Comparison of ENCODE assay signal across 29 cellular contexts in genomic region chr1:212990276-212990675, GRCh38.
"Had no signal": no experiment of that assay in that cellular context is flagged by ENCODE, and none has a peak within 500 bp of the region (broad histone marks: within the 10 kb centered on the region; RNA-seq: fewer than 3 reads in every experiment).

No MANE protein-coding gene starts in this region.

- H3K4me3 ChIP-seq: breast epithelium, colonic mucosa, hepatocyte, left ventricle myocardium inferior, lung, spleen, thoracic aorta had no signal

- H3K27me3 ChIP-seq: breast epithelium, colonic mucosa, hepatocyte, spleen had no signal

- H3K27ac ChIP-seq: breast epithelium, colonic mucosa, epithelial cell of prostate, hepatocyte, left ventricle myocardium inferior, spleen, thoracic aorta, WERI-Rb-1 had no signal

- H3K9me3 Mint-ChIP-seq: activated CD4-positive, alpha-beta memory T cell treated with anti-CD3 and anti-CD28 coated beads, Interleukin-2, amount 10 ng/mL, durations not matched to agents 7 days and 5 days; activated CD4-positive, alpha-beta T cell treated with anti-CD3 and anti-CD28 coated beads, Interleukin-2, amount 10 ng/mL, durations not matched to agents 7 days and 5 days; activated naive CD4-positive, alpha-beta T cell treated with anti-CD3 and anti-CD28 coated beads, Interleukin-2, amount 50 U/mL, for 24 hours; activated naive CD8-positive, alpha-beta T cell treated with anti-CD3 and anti-CD28 coated beads, Interleukin-2, amount 50 U/mL, for 24 hours; activated T-cell treated with anti-CD3 and anti-CD28 coated beads, Interleukin-2, amount 50 U/mL, for 4 hours; activated T-helper 2 cell treated with anti-CD3 and anti-CD28 coated beads, Interferon-gamma antibody, Interleukin-2, Interleukin-4, amounts not matched to agents 10 μg/mL and 5 μg/mL and 100 μg/mL, durations not matched to agents 14 hours and 24 hours and 36 hours; natural killer cell treated with Interleukin-12 subunit alpha and Interleukin-12 subunit beta and Interleukin-15 and Interleukin-18, amount 100 ng/mL, for 72 hours had no signal

- H3K36me3 ChIP-seq: breast epithelium, colonic mucosa had no signal

- FAIRE-seq: endometrium, frontal cortex, urothelium cell line had no signal

- H3K9me3 ChIP-seq: breast epithelium, colonic mucosa, left ventricle myocardium inferior, spleen, thoracic aorta had no signal

- ATAC-seq: activated naive CD8-positive, alpha-beta T cell treated with anti-CD3 and anti-CD28 coated beads, Interleukin-2, amount 50 U/mL, for 24 hours; activated T-cell treated with anti-CD3 and anti-CD28 coated beads, Interleukin-2, amount 50 U/mL, for 4 hours; natural killer cell treated with Interleukin-12 subunit alpha and Interleukin-12 subunit beta and Interleukin-15 and Interleukin-18, amount 100 ng/mL, for 72 hours; right cardiac atrium; stimulated activated naive CD8-positive, alpha-beta T cell treated with anti-CD3 and anti-CD28 coated beads, Interleukin-15, Interleukin-2, amounts not matched to agents 100 U/mL and 50 U/mL, for 24 hours had no signal

- H3K4me1 Mint-ChIP-seq: activated CD4-positive, alpha-beta T cell treated with anti-CD3 and anti-CD28 coated beads, Interleukin-2, amount 10 ng/mL, durations not matched to agents 7 days and 5 days; activated naive CD8-positive, alpha-beta T cell treated with anti-CD3 and anti-CD28 coated beads, Interleukin-2, amount 50 U/mL, for 24 hours had no signal

- H3K4me3 Mint-ChIP-seq: activated CD4-positive, alpha-beta memory T cell treated with anti-CD3 and anti-CD28 coated beads, Interleukin-2, amount 10 ng/mL, durations not matched to agents 7 days and 5 days; activated CD4-positive, alpha-beta T cell treated with anti-CD3 and anti-CD28 coated beads, Interleukin-2, amount 10 ng/mL, durations not matched to agents 7 days and 5 days; activated naive CD4-positive, alpha-beta T cell treated with anti-CD3 and anti-CD28 coated beads, Interleukin-2, amount 50 U/mL, for 24 hours; activated naive CD8-positive, alpha-beta T cell treated with anti-CD3 and anti-CD28 coated beads, Interleukin-2, amount 50 U/mL, for 24 hours; activated T-cell treated with anti-CD3 and anti-CD28 coated beads, Interleukin-2, amount 50 U/mL, for 4 hours; natural killer cell treated with Interleukin-12 subunit alpha and Interleukin-12 subunit beta and Interleukin-15 and Interleukin-18, amount 100 ng/mL, for 72 hours had no signal

- H3K27me3 Mint-ChIP-seq: activated CD4-positive, alpha-beta memory T cell treated with anti-CD3 and anti-CD28 coated beads, Interleukin-2, amount 10 ng/mL, durations not matched to agents 7 days and 5 days; activated CD4-positive, alpha-beta T cell treated with anti-CD3 and anti-CD28 coated beads, Interleukin-2, amount 10 ng/mL, durations not matched to agents 7 days and 5 days; activated naive CD4-positive, alpha-beta T cell treated with anti-CD3 and anti-CD28 coated beads, Interleukin-2, amount 50 U/mL, for 24 hours; activated naive CD8-positive, alpha-beta T cell treated with anti-CD3 and anti-CD28 coated beads, Interleukin-2, amount 50 U/mL, for 24 hours; natural killer cell treated with Interleukin-12 subunit alpha and Interleukin-12 subunit beta and Interleukin-15 and Interleukin-18, amount 100 ng/mL, for 72 hours had no signal

- DNase-seq: activated CD4-positive, alpha-beta memory T cell treated with anti-CD3 and anti-CD28 coated beads, Interleukin-2, amount 10 ng/mL, durations not matched to agents 7 days and 5 days; activated CD4-positive, alpha-beta T cell treated with anti-CD3 and anti-CD28 coated beads for 1 hour; activated CD4-positive, alpha-beta T cell treated with anti-CD3 and anti-CD28 coated beads, Interleukin-2, amount 10 ng/mL, durations not matched to agents 7 days and 5 days; activated CD8-positive, alpha-beta memory T cell treated with anti-CD3 and anti-CD28 coated beads, Interleukin-2, amount 50 U/mL, for 48 hours; activated naive CD8-positive, alpha-beta T cell treated with anti-CD3 and anti-CD28 coated beads, Interleukin-2, amount 50 U/mL, for 24 hours; activated T-cell treated with anti-CD3 and anti-CD28 coated beads, Interleukin-2, amount 50 U/mL, for 4 hours; colonic mucosa; effector CD8-positive, alpha-beta T cell; islet precursor cell; left ventricle myocardium inferior; mesendoderm; posterior cingulate gyrus; right cardiac atrium; spleen; stimulated activated naive CD8-positive, alpha-beta T cell treated with anti-CD3 and anti-CD28 coated beads, Interleukin-15, Interleukin-2, amounts not matched to agents 100 U/mL and 50 U/mL, for 24 hours; T-helper 9 cell; trophoblast cell; WERI-Rb-1 had no signal

- H3K4me1 ChIP-seq: breast epithelium, colonic mucosa had no signal

- H3K27ac Mint-ChIP-seq: activated CD4-positive, alpha-beta memory T cell treated with anti-CD3 and anti-CD28 coated beads, Interleukin-2, amount 10 ng/mL, durations not matched to agents 7 days and 5 days; activated CD4-positive, alpha-beta T cell treated with anti-CD3 and anti-CD28 coated beads, Interleukin-2, amount 10 ng/mL, durations not matched to agents 7 days and 5 days; activated naive CD4-positive, alpha-beta T cell treated with anti-CD3 and anti-CD28 coated beads, Interleukin-2, amount 50 U/mL, for 24 hours; activated naive CD8-positive, alpha-beta T cell treated with anti-CD3 and anti-CD28 coated beads, Interleukin-2, amount 50 U/mL, for 24 hours; activated T-helper 2 cell treated with anti-CD3 and anti-CD28 coated beads, Interferon-gamma antibody, Interleukin-2, Interleukin-4, amounts not matched to agents 10 μg/mL and 5 μg/mL and 100 μg/mL, durations not matched to agents 14 hours and 24 hours and 36 hours had no signal
